ENCODE assay signal across 1 cellular context in genomic region chr1:28792644-28793121, GRCh38.
TF ChIP-seq lines count a peak whose summit lies in the region.

No MANE protein-coding gene starts in this region.

TF ChIP-seq in HEK293, 187 proteins besides CTCF, POLR2A, EP300 and RAD21 (continued from another document):
- TF ChIP-seq REPIN1 (tag by site-specific recombination; IDR thresholded peaks at IDR 0.05; ENCODE audit: low read depth): no peak
